Comparison of ENCODE assay signal across 13 cellular contexts in the genomic region with DNA sequence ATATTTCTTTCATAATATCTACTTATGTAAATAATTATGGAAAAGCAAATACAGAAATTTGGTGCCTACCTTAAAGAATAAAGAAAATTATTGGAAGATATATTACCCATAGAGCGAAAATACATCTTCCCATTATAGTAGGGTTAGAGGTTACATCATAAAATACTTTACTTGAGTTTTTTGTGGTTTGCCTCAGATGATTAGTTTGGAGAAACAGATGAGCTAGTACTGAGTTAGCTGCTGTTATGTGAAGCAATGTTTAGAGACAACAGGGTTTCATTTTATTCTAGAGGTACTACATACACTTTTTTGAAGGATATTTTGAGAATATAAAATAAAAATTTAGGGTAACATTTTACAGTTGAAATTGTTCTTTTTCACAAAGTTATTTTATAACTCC. TPM values are rescaled to one million over a fixed set of nuclear protein-coding genes. Genes with fewer than 3 reads are reported as not detected.
A peak's percentile ranks its signal among the peaks of the same experiment; 100 is the strongest.
DNase-seq lines count a peak whose midpoint lies in the region; ATAC-seq, FAIRE-seq and TF ChIP-seq lines count a peak whose summit lies in the region.
"Had no signal": no experiment of that assay in that cellular context is flagged by ENCODE, and none has a peak within 500 bp of the region (broad histone marks: within the 10 kb centered on the region; RNA-seq: fewer than 3 reads in every experiment).

No MANE protein-coding gene starts in this region.

- H3K9ac ChIP-seq in Loucy (ENCODE audit: low read depth, low read length, poor library complexity, severe bottlenecking) = no peak overlapping the region
- H3K9ac ChIP-seq in K562 (ENCODE audit: insufficient read depth in 1 of 2, low read depth in 2 of 2, low read length in 2 of 2) = peak overlapping the region in 1 of 2 experiments; percentile 92; a peak in 2 of 4 replicates

- no peak for TF ChIP-seq POLR2A in K562 (conservative IDR thresholded peaks at IDR 0.05)

- H3K4me3 ChIP-seq in Loucy (ENCODE audit: low read length, poor library complexity, severe bottlenecking) = peak overlapping the region; percentile 17
- no peak overlapping the region for H3K4me3 ChIP-seq in K562

- H4K20me1 ChIP-seq in Loucy (ENCODE audit: insufficient read depth, low read length, poor library complexity, severe bottlenecking) (peaks cover 8% of the 10 kb centered on the region), K562 (replicated peaks; ENCODE audit: control insufficient read depth, insufficient read depth, low read length) (no peaks in the 10 kb centered on the region)

- no peaks in the 10 kb centered on the region for H3K9me2 ChIP-seq in Loucy (replicated peaks; ENCODE audit: low read depth, low read length)

- TF ChIP-seq EP300 in K562 (IDR thresholded peaks at IDR 0.05; ENCODE audit: low read length) = no peak

- 5% methylated on average over 1 of the region's 1 CpG for WGBS in K562 (ENCODE audit: insufficient coverage, low coverage, missing lambda C conversion rate)

- H3F3A ChIP-seq in Loucy (ENCODE audit: low read depth) = peaks cover 13% of the 10 kb centered on the region; the same call in 1 of the 2 replicates

- no peak for TF ChIP-seq RAD21 in K562 (CRISPR knock-in tag; conservative IDR thresholded peaks at IDR 0.05 in 1 of 2, IDR thresholded peaks at IDR 0.05 in 1 of 2)

- no peaks in the 10 kb centered on the region for H3K36me3 Mint-ChIP-seq in osteocyte (ENCODE audit: unreplicated experiment)
- peaks cover 9% of the 10 kb centered on the region for H3K36me3 Mint-ChIP-seq in endothelial cell (ENCODE audit: low read depth, unreplicated experiment)

- ATAC-seq in K562 = peak; percentile 1; the same call in 1 of the 3 replicates
- ATAC-seq: activated CD8-positive, alpha-beta T cell treated with anti-CD3 and anti-CD28 coated beads, Interleukin-2, amount 10 ng/mL, durations not matched to agents 7 days and 5 days; effector memory CD8-positive, alpha-beta T cell had no signal

- CTCF ChIA-PET in K562 (lab: Yijun Ruan, JAX; ENCODE audit: low intra/inter-chr PET ratio) = no interaction called here

- H2AFZ ChIP-seq in Loucy (ENCODE audit: low read length) (no peak overlapping the region), K562 (ENCODE audit: low read depth, low read length) (peak overlapping the region; percentile 51)

- H3K4me1 ChIP-seq in Loucy (ENCODE audit: insufficient read depth, low read length, poor library complexity, severe bottlenecking) = peaks cover 46% of the 10 kb centered on the region
- peaks cover 7 to 17% of the 10 kb centered on the region in 2 experiments; a peak in 4 of 5 replicates for H3K4me1 ChIP-seq in K562 (replicated peaks in 1 of 2; ENCODE audit: control insufficient read depth in 2 of 2, insufficient read depth in 2 of 2, low read length in 2 of 2)

- no peak overlapping the region for H3K4me3 Mint-ChIP-seq in osteocyte (ENCODE audit: unreplicated experiment)
- H3K4me3 Mint-ChIP-seq in endothelial cell (ENCODE audit: unreplicated experiment) = no peak overlapping the region
- H3K4me3 Mint-ChIP-seq: activated CD8-positive, alpha-beta T cell treated with anti-CD3 and anti-CD28 coated beads, Interleukin-2, amount 10 ng/mL, durations not matched to agents 7 days and 5 days; activated naive CD4-positive, alpha-beta T cell treated with anti-CD3 and anti-CD28 coated beads, Interleukin-2, amount 50 U/mL, for 24 hours; effector memory CD8-positive, alpha-beta T cell had no signal

- H3K9me3 ChIP-seq in Loucy (ENCODE audit: insufficient read depth, low read depth, low read length) (no peaks in the 10 kb centered on the region), K562 (replicated peaks; ENCODE audit: control insufficient read depth, insufficient read depth, low read depth, low read length) (no peaks in the 10 kb centered on the region)

- no peaks in the 10 kb centered on the region for H3K36me3 ChIP-seq in Loucy (ENCODE audit: insufficient read depth, low read length)
- peaks cover 9% of the 10 kb centered on the region; the same call in 2 of the 3 replicates for H3K36me3 ChIP-seq in K562 (ENCODE audit: control insufficient read depth, insufficient read depth, low read length)

- H3K9me1 ChIP-seq in K562 (ENCODE audit: control insufficient read depth, insufficient read depth, low read length) = no peaks in the 10 kb centered on the region

- H3K27ac Mint-ChIP-seq in osteocyte (ENCODE audit: unreplicated experiment) (peak overlapping the region; percentile 71), endothelial cell (ENCODE audit: unreplicated experiment) (no peak overlapping the region)
- H3K27ac Mint-ChIP-seq: activated CD8-positive, alpha-beta T cell treated with anti-CD3 and anti-CD28 coated beads, Interleukin-2, amount 10 ng/mL, durations not matched to agents 7 days and 5 days; activated naive CD4-positive, alpha-beta T cell treated with anti-CD3 and anti-CD28 coated beads, Interleukin-2, amount 50 U/mL, for 24 hours; effector memory CD8-positive, alpha-beta T cell had no signal

- TF ChIP-seq CTCF in Loucy (conservative IDR thresholded peaks at IDR 0.05; ENCODE audit: low read length) (no peak), K562 (IDR thresholded peaks at IDR 0.05 in 2 of 3, conservative IDR thresholded peaks at IDR 0.05 in 1 of 3; ENCODE audit: insufficient read depth in 2 of 3, low read depth in 1 of 3, low read length in 3 of 3) (no peak), osteocyte (IDR thresholded peaks at IDR 0.05) (no peak), endothelial cell (IDR thresholded peaks at IDR 0.05; ENCODE audit: unreplicated experiment) (no peak)

- intact Hi-C loops in K562 (cut with micrococcal nuclease) = loop anchor here (5.0 kb wide), 2 partner anchors 34 to 696 kb away; no protein-coding TSS in a partner anchor
- intact Hi-C loops in posterior vena cava (cut with DNase I) = no loop called here

- H3K27ac ChIP-seq in K562 (ENCODE audit: extremely low read depth, low read depth, low read length) = peak overlapping the region; percentile 96; the same call in 2 of the 3 replicates

- H3K27me3 Mint-ChIP-seq in osteocyte (ENCODE audit: unreplicated experiment) (no peaks in the 10 kb centered on the region), endothelial cell (ENCODE audit: unreplicated experiment) (peaks cover 18% of the 10 kb centered on the region)
- H3K27me3 Mint-ChIP-seq: effector memory CD8-positive, alpha-beta T cell had no signal

- H3K4me1 Mint-ChIP-seq in osteocyte (ENCODE audit: unreplicated experiment) (peaks cover 44% of the 10 kb centered on the region), endothelial cell (ENCODE audit: unreplicated experiment) (peaks cover 38% of the 10 kb centered on the region)

- H3K4me2 ChIP-seq in Loucy (ENCODE audit: low read depth, low read length, poor library complexity, severe bottlenecking) (peak overlapping the region; percentile 28), K562 (ENCODE audit: insufficient read depth, low read length) (no peak overlapping the region)

- H3K9me3 Mint-ChIP-seq in osteocyte (ENCODE audit: unreplicated experiment) (no peaks in the 10 kb centered on the region), endothelial cell (ENCODE audit: unreplicated experiment) (no peaks in the 10 kb centered on the region)
- H3K9me3 Mint-ChIP-seq: activated naive CD4-positive, alpha-beta T cell treated with anti-CD3 and anti-CD28 coated beads, Interleukin-2, amount 50 U/mL, for 24 hours; effector memory CD8-positive, alpha-beta T cell had no signal

- H3K79me2 ChIP-seq in Loucy (ENCODE audit: insufficient read depth, low read length) (peaks cover 41% of the 10 kb centered on the region), K562 (ENCODE audit: control insufficient read depth, insufficient read depth, low read length) (peaks cover 63% of the 10 kb centered on the region)

- DNase-seq in DMS 273 (lab: John Stamatoyannopoulos, UW; ENCODE audit: unreplicated experiment) = peak; percentile 14
- no peak for DNase-seq in DMS 273 treated with DMSO at 0.1 percent for 48 hours (lab: John Stamatoyannopoulos, UW)
- peak in 1 of 4 experiments; percentile 38 for DNase-seq in K562 (ENCODE audit: extremely low read depth in 1 of 4, low spot score in 3 of 4)
- DNase-seq in osteocyte (ENCODE audit: extremely low spot score, unreplicated experiment) = no peak
- DNase-seq in endothelial cell (ENCODE audit: low spot score) = no peak
- no peak for DNase-seq in posterior vena cava (ENCODE audit: low spot score)
- no peak for DNase-seq in NCI-H524 treated with DMSO at 0.1 percent for 48 hours (lab: John Stamatoyannopoulos, UW)
- DNase-seq: 8988T; activated CD8-positive, alpha-beta T cell treated with anti-CD3 and anti-CD28 coated beads, Interleukin-2, amount 10 ng/mL, durations not matched to agents 7 days and 5 days; effector memory CD8-positive, alpha-beta T cell; NCI-H2227 treated with DMSO at 0.1 percent for 48 hours had no signal

- POLR2A ChIA-PET in K562 (lab: Yijun Ruan, JAX) = no interaction called here

- no TSS peak for BruUV-seq in K562 (replicated peaks; lab: Mats Ljungman, UMichigan)

- in situ Hi-C loops in K562 (cut with MboI) = no loop called here

- FAIRE-seq in K562 (lab: Jason Lieb, UNC) = no peak

- H3K27me3 ChIP-seq in Loucy (ENCODE audit: insufficient read depth, low read length, poor library complexity, severe bottlenecking) (no peaks in the 10 kb centered on the region), K562 (ENCODE audit: control insufficient read depth in 2 of 2, insufficient read depth in 2 of 2, low read length in 2 of 2) (no peaks in the 10 kb centered on the region)

RNA-seq across cellular contexts. Expression of gene MLLT10, which starts 2.9 kb away (rescaled TPM):
- 203 and 284 TPM in 2 replicates for total RNA-seq in K562 (2011; cell fraction: chromatin; rRNA removed; ENCODE audit: low replicate concordance)
- 117 and 140 TPM in 2 replicates for total RNA-seq in K562 (2011; cell fraction: nucleolus; rRNA removed)
- 136 and 162 TPM in 2 replicates for total RNA-seq in K562 (2011; cell fraction: nucleoplasm; rRNA removed)
- total RNA-seq in K562 (2014; rRNA removed) (65.3 and 69.9 TPM in 2 replicates), K562 (2014; rRNA removed; fragmentation: Illumina TruSeq; extraction: Trizol) (58.5 and 59.7 TPM in 2 replicates), K562 (2015; rRNA removed; fragmentation: Illumina TruSeq; extraction: Trizol) (50.9 and 60.2 TPM in 2 replicates), K562 (2021) (58.7 and 64.2 TPM in 2 replicates), osteocyte (43.9 and 56.5 TPM in 2 replicates), endothelial cell (ENCODE audit: unreplicated experiment) (50.6 TPM), posterior vena cava (10 to 100 TPM; 31.5 to 34.0 TPM)
- polyA plus RNA-seq in K562 (2011; rRNA removed) (81.4 and 91.1 TPM in 2 replicates), K562 (2014; fragmentation: Illumina TruSeq; extraction: Trizol) (58.4 and 65.2 TPM in 2 replicates), K562 (2014; fragmentation: Nextera tagmentation; extraction: Ambion mirVana) (10 to 100 TPM; 18.8 to 25.8 TPM), K562 (2014; rRNA removed) (55.5 and 73.7 TPM in 2 replicates)
- polyA plus RNA-seq in K562 (2011; cell fraction: cytosol; rRNA removed) = 46.9 and 65.5 TPM in 2 replicates
- 106 and 111 TPM in 2 replicates for polyA plus RNA-seq in K562 (2011; cell fraction: nucleus; rRNA removed)
- polyA plus RNA-seq in K562 (2012) = 41.9 and 61.1 TPM in 2 replicates
- polyA minus RNA-seq in K562 (2011; rRNA and poly(A)+ RNA removed) = 118 and 129 TPM in 2 replicates
- polyA minus RNA-seq in K562 (2011; cell fraction: cytosol; rRNA and poly(A)+ RNA removed) = 14.8 and 32.9 TPM in 2 replicates
- 104 and 111 TPM in 2 replicates for polyA minus RNA-seq in K562 (2011; cell fraction: nucleus; rRNA and poly(A)+ RNA removed)

RNA-seq across cellular contexts. Expression of gene SKIDA1, which starts 5.7 kb away (rescaled TPM):
- 0.44 and 0.51 TPM in 2 replicates for total RNA-seq in K562 (2011; cell fraction: chromatin; rRNA removed; ENCODE audit: low replicate concordance)
- total RNA-seq in K562 (2011; cell fraction: nucleolus; rRNA removed) = 0.26 and 0.50 TPM in 2 replicates
- total RNA-seq in K562 (2011; cell fraction: nucleoplasm; rRNA removed) = 0.38 and 0.51 TPM in 2 replicates
- 0.09 and 0.24 TPM in 2 replicates for total RNA-seq in K562 (2014; rRNA removed)
- total RNA-seq in K562 (2014; rRNA removed; fragmentation: Illumina TruSeq; extraction: Trizol) = 0.18 and 0.45 TPM in 2 replicates
- total RNA-seq in K562 (2015; rRNA removed; fragmentation: Illumina TruSeq; extraction: Trizol) = 0.36 and 0.49 TPM in 2 replicates
- total RNA-seq in K562 (2021) = 0.42 and 1.0 TPM in 2 replicates
- 0.34 and 1.1 TPM in 2 replicates for polyA plus RNA-seq in K562 (2011; rRNA removed)
- 0.06 and 0.18 TPM in 2 replicates for polyA plus RNA-seq in K562 (2011; cell fraction: cytosol; rRNA removed)
- 0.47 and 1.4 TPM in 2 replicates for polyA plus RNA-seq in K562 (2011; cell fraction: nucleus; rRNA removed)
- 0.25 and 0.42 TPM in 2 replicates for polyA plus RNA-seq in K562 (2012)
- polyA plus RNA-seq in K562 (2014; fragmentation: Illumina TruSeq; extraction: Trizol) = 0.35 and 0.59 TPM in 2 replicates
- polyA plus RNA-seq in K562 (2014; fragmentation: Nextera tagmentation; extraction: Ambion mirVana) = under 1 TPM; 0.76 to 0.77 TPM
- polyA plus RNA-seq in K562 (2014; rRNA removed) = 0.05 and 1.4 TPM in 2 replicates
- polyA minus RNA-seq in K562 (2011; rRNA and poly(A)+ RNA removed) = 0.18 and 0.35 TPM in 2 replicates
- polyA minus RNA-seq in K562 (2011; cell fraction: cytosol; rRNA and poly(A)+ RNA removed) = 1.1 TPM in 1 of 2 replicates, not detected in the other
- 0.22 and 0.40 TPM in 2 replicates for polyA minus RNA-seq in K562 (2011; cell fraction: nucleus; rRNA and poly(A)+ RNA removed)
- 4.3 and 4.9 TPM in 2 replicates for total RNA-seq in osteocyte
- total RNA-seq in endothelial cell (ENCODE audit: unreplicated experiment) = 5.9 TPM
- 1 to 10 TPM in 1 of 2 donors, under 1 TPM in 1; 0.33 to 1.2 TPM for total RNA-seq in posterior vena cava
